2 cellular contexts compared by ENCODE assay signal in the genomic region with DNA sequence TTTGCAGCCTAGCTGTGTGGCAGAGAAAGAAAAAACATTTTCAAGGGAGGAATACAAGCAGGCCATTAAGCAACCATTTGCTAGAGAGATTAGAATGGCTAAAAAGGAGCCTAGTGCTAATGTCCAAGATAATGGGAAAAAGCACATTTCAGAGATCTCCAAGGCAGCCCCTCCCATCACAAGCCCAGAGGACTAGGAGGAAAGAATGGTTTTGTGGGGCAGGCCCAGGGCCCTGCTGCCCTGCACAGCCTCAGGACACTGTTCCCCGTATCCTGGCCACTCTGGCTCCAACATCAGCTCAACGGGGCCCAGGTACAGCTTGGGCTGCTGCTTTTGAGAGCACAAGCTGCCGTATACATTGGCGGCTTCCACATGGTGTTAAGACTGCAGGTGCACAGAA.
A peak's percentile ranks its signal among the peaks of the same experiment; 100 is the strongest.
TF ChIP-seq lines count a peak whose summit lies in the region.

No MANE protein-coding gene starts in this region.

TF ChIP-seq in HepG2, 621 proteins besides CTCF, POLR2A, EP300 and RAD21:
- TF ChIP-seq RBFOX2 (IDR thresholded peaks at IDR 0.05; ENCODE audit: low read depth, low read length) (no peak), ZMYM3 (CRISPR knock-in tag; IDR thresholded peaks at IDR 0.05) (no peak), KDM4B (CRISPR knock-in tag; IDR thresholded peaks at IDR 0.05) (no peak)
- TF ChIP-seq, protein P1, sequence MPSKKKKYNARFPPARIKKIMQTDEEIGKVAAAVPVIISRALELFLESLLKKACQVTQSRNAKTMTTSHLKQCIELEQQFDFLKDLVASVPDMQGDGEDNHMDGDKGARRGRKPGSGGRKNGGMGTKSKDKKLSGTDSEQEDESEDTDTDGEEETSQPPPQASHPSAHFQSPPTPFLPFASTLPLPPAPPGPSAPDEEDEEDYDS (CRISPR knock-in tag; IDR thresholded peaks at IDR 0.05): no peak
- TF ChIP-seq, protein P2, sequence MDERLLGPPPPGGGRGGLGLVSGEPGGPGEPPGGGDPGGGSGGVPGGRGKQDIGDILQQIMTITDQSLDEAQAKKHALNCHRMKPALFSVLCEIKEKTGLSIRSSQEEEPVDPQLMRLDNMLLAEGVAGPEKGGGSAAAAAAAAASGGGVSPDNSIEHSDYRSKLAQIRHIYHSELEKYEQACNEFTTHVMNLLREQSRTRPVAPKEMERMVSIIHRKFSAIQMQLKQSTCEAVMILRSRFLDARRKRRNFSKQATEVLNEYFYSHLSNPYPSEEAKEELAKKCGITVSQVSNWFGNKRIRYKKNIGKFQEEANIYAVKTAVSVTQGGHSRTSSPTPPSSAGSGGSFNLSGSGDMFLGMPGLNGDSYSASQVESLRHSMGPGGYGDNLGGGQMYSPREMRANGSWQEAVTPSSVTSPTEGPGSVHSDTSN (CRISPR knock-in tag; IDR thresholded peaks at IDR 0.05): no peak

TF ChIP-seq in K562, 482 proteins besides CTCF, POLR2A, EP300 and RAD21:
- TF ChIP-seq ZKSCAN3 (CRISPR knock-in tag; IDR thresholded peaks at IDR 0.05) (no peak), ZFP36 (IDR thresholded peaks at IDR 0.05; ENCODE audit: low read depth, low read length, partially characterized antibody) (peak; percentile 64), DIDO1 (tag; IDR thresholded peaks at IDR 0.05; ENCODE audit: low read depth) (no peak)
- TF ChIP-seq, protein P3, sequence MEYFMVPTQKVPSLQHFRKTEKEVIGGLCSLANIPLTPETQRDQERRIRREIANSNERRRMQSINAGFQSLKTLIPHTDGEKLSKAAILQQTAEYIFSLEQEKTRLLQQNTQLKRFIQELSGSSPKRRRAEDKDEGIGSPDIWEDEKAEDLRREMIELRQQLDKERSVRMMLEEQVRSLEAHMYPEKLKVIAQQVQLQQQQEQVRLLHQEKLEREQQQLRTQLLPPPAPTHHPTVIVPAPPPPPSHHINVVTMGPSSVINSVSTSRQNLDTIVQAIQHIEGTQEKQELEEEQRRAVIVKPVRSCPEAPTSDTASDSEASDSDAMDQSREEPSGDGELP (CRISPR knock-in tag; IDR thresholded peaks at IDR 0.05; ENCODE audit: borderline replicate concordance): no peak
